Comparison of ENCODE assay signal across 10 cellular contexts in genomic region chr14:105857816-105858675, GRCh38.
DNase-seq lines count a peak whose midpoint lies in the region; ATAC-seq and TF ChIP-seq lines count a peak whose summit lies in the region.
"Had no signal": no experiment of that assay in that cellular context is flagged by ENCODE, and none has a peak within 500 bp of the region (broad histone marks: within the 10 kb centered on the region; RNA-seq: fewer than 3 reads in every experiment).

No MANE protein-coding gene starts in this region.

- no peak overlapping the region for H3K27ac ChIP-seq in colonic mucosa
- H3K27ac ChIP-seq: heart right ventricle had no signal

- peaks cover 77% of the 10 kb centered on the region for H3K4me1 Mint-ChIP-seq in activated CD8-positive, alpha-beta T cell treated with anti-CD3 and anti-CD28 coated beads, Interleukin-2, amount 10 ng/mL, durations not matched to agents 7 days and 5 days (ENCODE audit: low read depth)

- CTCF ChIA-PET in activated CD8-positive, alpha-beta T cell treated with anti-CD3 and anti-CD28 coated beads, Interleukin-2, amount 10 ng/mL, durations not matched to agents 7 days and 5 days (lab: Charles Lee) = interaction anchor here (0.7 to 1.5 kb wide), 4 partner anchors 74 to 143 kb away, joined by 3 to 4 read pairs (median 3); no protein-coding TSS in a partner anchor

- no peaks in the 10 kb centered on the region for H3K9me3 Mint-ChIP-seq in activated CD8-positive, alpha-beta T cell treated with anti-CD3 and anti-CD28 coated beads, Interleukin-2, amount 10 ng/mL, durations not matched to agents 7 days and 5 days (ENCODE audit: insufficient read depth)

- no peak overlapping the region for H3K4me3 ChIP-seq in colonic mucosa
- H3K4me3 ChIP-seq: heart right ventricle, K562 had no signal

- H3K36me3 ChIP-seq in colonic mucosa = no peaks in the 10 kb centered on the region
- H3K36me3 ChIP-seq: heart right ventricle had no signal

- H3K9me3 ChIP-seq in colonic mucosa = no peaks in the 10 kb centered on the region
- H3K9me3 ChIP-seq: heart right ventricle had no signal

- intact Hi-C loops in colonic mucosa (cut with DNase I) = no loop called here

- peak; percentile 50 for ATAC-seq in activated CD8-positive, alpha-beta T cell treated with anti-CD3 and anti-CD28 coated beads, Interleukin-2, amount 10 ng/mL, durations not matched to agents 7 days and 5 days
- no peak for ATAC-seq in left lobe of liver
- ATAC-seq: K562 had no signal

- H3K36me3 Mint-ChIP-seq in activated CD8-positive, alpha-beta T cell treated with anti-CD3 and anti-CD28 coated beads, Interleukin-2, amount 10 ng/mL, durations not matched to agents 7 days and 5 days (ENCODE audit: low read depth) = peaks cover 10% of the 10 kb centered on the region

- H3K27me3 Mint-ChIP-seq in activated CD8-positive, alpha-beta T cell treated with anti-CD3 and anti-CD28 coated beads, Interleukin-2, amount 10 ng/mL, durations not matched to agents 7 days and 5 days (ENCODE audit: low read depth) = no peaks in the 10 kb centered on the region

- H3K4me1 ChIP-seq in colonic mucosa = no peaks in the 10 kb centered on the region
- H3K4me1 ChIP-seq: heart right ventricle had no signal

- DNase-seq in activated effector memory CD4-positive, alpha-beta T cell treated with anti-CD3 and anti-CD28 coated beads, Interleukin-2, amount 50 U/mL, for 16 hours = peak; percentile 85
- no peak for DNase-seq in activated effector memory CD4-positive, alpha-beta T cell treated with Interleukin-2 at 50 U/mL for 16 hours
- DNase-seq in activated CD8-positive, alpha-beta T cell treated with anti-CD3 and anti-CD28 coated beads, Interleukin-2, amount 10 ng/mL, durations not matched to agents 7 days and 5 days = peak; percentile 79
- DNase-seq in left lobe of liver (ENCODE audit: low spot score) (peak; percentile 44), ureter (ENCODE audit: low spot score) (peak; percentile 39), mucosa of gallbladder (ENCODE audit: low spot score) (no peak), SIG-M5 treated with dmso at 0.1 percent for 504 hours (lab: John Stamatoyannopoulos, UW; ENCODE audit: unreplicated experiment) (no peak), colonic mucosa (no peak)
- DNase-seq: heart right ventricle had no signal

- H3K27ac Mint-ChIP-seq in activated CD8-positive, alpha-beta T cell treated with anti-CD3 and anti-CD28 coated beads, Interleukin-2, amount 10 ng/mL, durations not matched to agents 7 days and 5 days = peak overlapping the region; percentile 92

- H3K27me3 ChIP-seq in colonic mucosa = no peaks in the 10 kb centered on the region

- no peak for TF ChIP-seq CTCF in colonic mucosa (IDR thresholded peaks at IDR 0.05)

- H3K9ac ChIP-seq in colonic mucosa (ENCODE audit: low read depth in 2 of 2, low read length in 2 of 2) = no peak overlapping the region

- POLR2A ChIA-PET in activated CD8-positive, alpha-beta T cell treated with anti-CD3 and anti-CD28 coated beads, Interleukin-2, amount 10 ng/mL, durations not matched to agents 7 days and 5 days (lab: Charles Lee) = no interaction called here

- H3K4me3 Mint-ChIP-seq in activated CD8-positive, alpha-beta T cell treated with anti-CD3 and anti-CD28 coated beads, Interleukin-2, amount 10 ng/mL, durations not matched to agents 7 days and 5 days = peak overlapping the region; percentile 69

Comparison
In these comparisons a context has a peak if more than half of its experiments do, and no peak if none do; other contexts are left out.
1. DNase-seq: peak in activated effector memory CD4-positive, alpha-beta T cell treated with anti-CD3 and anti-CD28 coated beads, Interleukin-2, amount 50 U/mL, for 16 hours (single experiment), activated CD8-positive, alpha-beta T cell treated with anti-CD3 and anti-CD28 coated beads, Interleukin-2, amount 10 ng/mL, durations not matched to agents 7 days and 5 days (single experiment), left lobe of liver (single experiment) and ureter (single experiment); none in activated effector memory CD4-positive, alpha-beta T cell treated with Interleukin-2 at 50 U/mL for 16 hours (single experiment), mucosa of gallbladder (single experiment), SIG-M5 treated with dmso at 0.1 percent for 504 hours (single experiment) and colonic mucosa (single experiment).